15 cellular contexts compared by ENCODE assay signal in genomic region chr5:4924581-4924980, GRCh38.
"Had no signal": no experiment of that assay in that cellular context is flagged by ENCODE, and none has a peak within 500 bp of the region (broad histone marks: within the 10 kb centered on the region; RNA-seq: fewer than 3 reads in every experiment).

No MANE protein-coding gene starts in this region.

- H3K27ac Mint-ChIP-seq: activated B cell treated with CpG ODN at 0.5 μM for 24 hours; activated CD4-positive, alpha-beta T cell treated with anti-CD3 and anti-CD28 coated beads, Interleukin-2, amount 10 ng/mL, durations not matched to agents 24 days and 14 days; activated naive CD8-positive, alpha-beta T cell treated with anti-CD3 and anti-CD28 coated beads for 36 hours; mesothelial cell of epicardium; nephron progenitor cell; stimulated activated naive CD8-positive, alpha-beta T cell treated with anti-CD3 and anti-CD28 coated beads, Interleukin-15, amount 100 ng/mL, for 72 hours; T-helper 2 cell treated with Interferon-gamma antibody and Interleukin-4, amounts not matched to agents 5 μg/mL and 100 μg/mL, for 36 hours had no signal

- H3K27me3 ChIP-seq: sigmoid colon had no signal

- H3K9me3 ChIP-seq: lower lobe of right lung, psoas muscle, sigmoid colon had no signal

- H3K27me3 Mint-ChIP-seq: activated B cell treated with CpG ODN at 0.5 μM for 24 hours; activated CD4-positive, alpha-beta T cell treated with anti-CD3 and anti-CD28 coated beads, Interleukin-2, amount 10 ng/mL, durations not matched to agents 24 days and 14 days; activated naive CD8-positive, alpha-beta T cell treated with anti-CD3 and anti-CD28 coated beads for 36 hours; stimulated activated naive CD8-positive, alpha-beta T cell treated with anti-CD3 and anti-CD28 coated beads, Interleukin-15, amount 100 ng/mL, for 72 hours had no signal

- H3K4me1 ChIP-seq: lower lobe of right lung, psoas muscle had no signal

- H3K27ac ChIP-seq: lower lobe of right lung, psoas muscle, sigmoid colon had no signal

- H3K4me1 Mint-ChIP-seq: activated B cell treated with CpG ODN at 0.5 μM for 24 hours; activated CD4-positive, alpha-beta T cell treated with anti-CD3 and anti-CD28 coated beads, Interleukin-2, amount 10 ng/mL, durations not matched to agents 24 days and 14 days; activated naive CD8-positive, alpha-beta T cell treated with anti-CD3 and anti-CD28 coated beads for 36 hours; mesothelial cell of epicardium; stimulated activated naive CD8-positive, alpha-beta T cell treated with anti-CD3 and anti-CD28 coated beads, Interleukin-15, amount 100 ng/mL, for 72 hours had no signal

- H3K36me3 Mint-ChIP-seq: activated naive CD8-positive, alpha-beta T cell treated with anti-CD3 and anti-CD28 coated beads for 36 hours; mesothelial cell of epicardium had no signal

- H3K9me3 Mint-ChIP-seq: activated B cell treated with CpG ODN at 0.5 μM for 24 hours; activated CD4-positive, alpha-beta T cell treated with anti-CD3 and anti-CD28 coated beads, Interleukin-2, amount 10 ng/mL, durations not matched to agents 24 days and 14 days; activated naive CD8-positive, alpha-beta T cell treated with anti-CD3 and anti-CD28 coated beads for 36 hours; mesothelial cell of epicardium; nephron progenitor cell; T-helper 2 cell treated with Interferon-gamma antibody and Interleukin-4, amounts not matched to agents 5 μg/mL and 100 μg/mL, for 36 hours had no signal

- DNase-seq: activated B cell treated with CpG ODN at 0.5 μM for 24 hours; activated CD4-positive, alpha-beta T cell treated with anti-CD3 and anti-CD28 coated beads, Interleukin-2, amount 10 ng/mL, durations not matched to agents 24 days and 14 days; activated CD8-positive, alpha-beta memory T cell treated with anti-CD3 and anti-CD28 coated beads, Interleukin-2, amount 50 U/mL, for 48 hours; activated naive CD8-positive, alpha-beta T cell treated with anti-CD3 and anti-CD28 coated beads for 36 hours; amygdala; left cardiac atrium; lower lobe of right lung; nephron progenitor cell; psoas muscle; sigmoid colon; stimulated activated CD4-positive, alpha-beta T cell treated with anti-CD3 and anti-CD28 coated beads, Interleukin-1b, Interleukin-23, amount 100 ng/mL, for 48 hours; stimulated activated naive CD8-positive, alpha-beta T cell treated with anti-CD3 and anti-CD28 coated beads, Interleukin-15, amount 100 ng/mL, for 72 hours; SW 1271 had no signal

- H3K4me3 Mint-ChIP-seq: activated B cell treated with CpG ODN at 0.5 μM for 24 hours; activated CD4-positive, alpha-beta T cell treated with anti-CD3 and anti-CD28 coated beads, Interleukin-2, amount 10 ng/mL, durations not matched to agents 24 days and 14 days; activated naive CD8-positive, alpha-beta T cell treated with anti-CD3 and anti-CD28 coated beads for 36 hours; mesothelial cell of epicardium; nephron progenitor cell; stimulated activated naive CD8-positive, alpha-beta T cell treated with anti-CD3 and anti-CD28 coated beads, Interleukin-15, amount 100 ng/mL, for 72 hours; T-helper 2 cell treated with Interferon-gamma antibody and Interleukin-4, amounts not matched to agents 5 μg/mL and 100 μg/mL, for 36 hours had no signal

- H3K4me3 ChIP-seq: lower lobe of right lung, psoas muscle, sigmoid colon had no signal

- H3K36me3 ChIP-seq: lower lobe of right lung, sigmoid colon had no signal
